17 cellular contexts compared by ENCODE assay signal in genomic region chr10:28963539-28964221, GRCh38.
A peak's percentile ranks its signal among the peaks of the same experiment; 100 is the strongest.
DNase-seq lines count a peak whose midpoint lies in the region; ATAC-seq, FAIRE-seq and TF ChIP-seq lines count a peak whose summit lies in the region.
"Had no signal": no experiment of that assay in that cellular context is flagged by ENCODE, and none has a peak within 500 bp of the region (broad histone marks: within the 10 kb centered on the region; RNA-seq: fewer than 3 reads in every experiment).

No MANE protein-coding gene starts in this region.

- BruUV-seq in K562 (replicated peaks; lab: Mats Ljungman, UMichigan): no TSS peak

- no peaks in the 10 kb centered on the region for H3K27me3 ChIP-seq in K562 (ENCODE audit: control insufficient read depth in 2 of 2, insufficient read depth in 2 of 2, low read length in 2 of 2)
- H3K27me3 ChIP-seq in WERI-Rb-1 (ENCODE audit: insufficient read depth, low read depth, severe bottlenecking): no peaks in the 10 kb centered on the region
- H3K27me3 ChIP-seq: BLaER1 treated with 17β-estradiol and CSF1 and Interleukin-3, amounts not matched to agents 10 nM and 100 nM had no signal

- WGBS in K562 (ENCODE audit: insufficient coverage, low coverage, missing lambda C conversion rate): 38% methylated on average over 5 of the region's 5 CpGs

- CTCF ChIA-PET in HEK293 (lab: Yijun Ruan, JAX): no interaction called here
- CTCF ChIA-PET in K562 (lab: Yijun Ruan, JAX; ENCODE audit: low intra/inter-chr PET ratio): no interaction called here

- H3K9me1 ChIP-seq in K562 (ENCODE audit: control insufficient read depth, insufficient read depth, low read length): no peaks in the 10 kb centered on the region

- intact Hi-C loops in K562 (cut with micrococcal nuclease): no loop called here

- in situ Hi-C loops in K562 (cut with MboI): no loop called here

- no peaks in the 10 kb centered on the region for H3K9me3 ChIP-seq in HEK293 (ENCODE audit: control insufficient read depth, insufficient read depth, low read depth, low read length)
- H3K9me3 ChIP-seq in K562 (replicated peaks; ENCODE audit: control insufficient read depth, insufficient read depth, low read depth, low read length): no peaks in the 10 kb centered on the region
- H3K9me3 ChIP-seq in WERI-Rb-1 (ENCODE audit: severe bottlenecking): no peaks in the 10 kb centered on the region

- DNase-seq in K562 (ENCODE audit: extremely low read depth in 1 of 4, low spot score in 3 of 4): no peak
- DNase-seq in fibroblast of pulmonary artery (ENCODE audit: low read depth): peak; percentile 27
- no peak for DNase-seq in WERI-Rb-1
- no peak for DNase-seq in globus pallidus (ENCODE audit: low spot score)
- DNase-seq in D341Med (ENCODE audit: low spot score): no peak
- DNase-seq: CD8-positive, alpha-beta T cell; COR-L47; GDM1; GM23248; H7 had no signal

- POLR2A ChIA-PET in HEK293 (lab: Yijun Ruan, JAX): no interaction called here
- POLR2A ChIA-PET in K562 (lab: Yijun Ruan, JAX): no interaction called here

- H3K27ac ChIP-seq in HEK293 (ENCODE audit: extremely low read depth, low read depth, low read length) (no peak overlapping the region), K562 (ENCODE audit: extremely low read depth, low read depth, low read length) (no peak overlapping the region), WERI-Rb-1 (no peak overlapping the region)
- H3K27ac ChIP-seq: BLaER1 treated with 17β-estradiol and CSF1 and Interleukin-3, amounts not matched to agents 10 nM and 100 nM; GM23248 had no signal

- H3K36me3 ChIP-seq in HEK293 (ENCODE audit: control insufficient read depth in 2 of 2, insufficient read depth in 1 of 2, low read length in 2 of 2) (no peaks in the 10 kb centered on the region), K562 (ENCODE audit: control insufficient read depth, insufficient read depth, low read length) (no peaks in the 10 kb centered on the region), WERI-Rb-1 (no peaks in the 10 kb centered on the region)
- H3K36me3 ChIP-seq: BLaER1 treated with 17β-estradiol and CSF1 and Interleukin-3, amounts not matched to agents 10 nM and 100 nM had no signal

- H3K79me2 ChIP-seq in K562 (ENCODE audit: control insufficient read depth, insufficient read depth, low read length): no peaks in the 10 kb centered on the region

- TF ChIP-seq EP300 in K562 (IDR thresholded peaks at IDR 0.05; ENCODE audit: low read length): no peak

- H2AFZ ChIP-seq in K562 (ENCODE audit: low read depth, low read length): no peak overlapping the region
- H2AFZ ChIP-seq: GM23248 had no signal

- H3K4me2 ChIP-seq in K562 (ENCODE audit: insufficient read depth, low read length): no peak overlapping the region
- H3K4me2 ChIP-seq: BLaER1 treated with 17β-estradiol and CSF1 and Interleukin-3, amounts not matched to agents 10 nM and 100 nM had no signal

- no peak for TF ChIP-seq RAD21 in K562 (CRISPR knock-in tag; conservative IDR thresholded peaks at IDR 0.05 in 1 of 2, IDR thresholded peaks at IDR 0.05 in 1 of 2)

- ATAC-seq in K562: no peak
- ATAC-seq: CD8-positive, alpha-beta T cell; HCT116; HepG2 had no signal

- H3K4me1 ChIP-seq in HEK293 (ENCODE audit: control insufficient read depth, insufficient read depth, low read length) (no peaks in the 10 kb centered on the region), K562 (replicated peaks in 1 of 2; ENCODE audit: control insufficient read depth in 2 of 2, insufficient read depth in 2 of 2, low read length in 2 of 2) (no peaks in the 10 kb centered on the region)

- no peak overlapping the region for H3K9ac ChIP-seq in K562 (ENCODE audit: insufficient read depth in 1 of 2, low read depth in 2 of 2, low read length in 2 of 2)
- H3K9ac ChIP-seq: BLaER1 treated with 17β-estradiol and CSF1 and Interleukin-3, amounts not matched to agents 10 nM and 100 nM; GM23248 had no signal

- FAIRE-seq in K562 (lab: Jason Lieb, UNC): no peak
- FAIRE-seq: D721Med, GM12892, GM18507, HepG2 had no signal

- H3K4me3 ChIP-seq in HEK293 (ENCODE audit: low read depth, low read length) (no peak overlapping the region), K562 (no peak overlapping the region), fibroblast of pulmonary artery (replicated peaks; ENCODE audit: low read depth, low read length) (no peak overlapping the region), WERI-Rb-1 (ENCODE audit: low read depth, low read length) (no peak overlapping the region)
- H3K4me3 ChIP-seq: BLaER1 treated with 17β-estradiol and CSF1 and Interleukin-3, amounts not matched to agents 10 nM and 100 nM; GM23248 had no signal

- no peak for TF ChIP-seq POLR2A in K562 (conservative IDR thresholded peaks at IDR 0.05)

- no peaks in the 10 kb centered on the region for H4K20me1 ChIP-seq in K562 (replicated peaks; ENCODE audit: control insufficient read depth, insufficient read depth, low read length)
- H4K20me1 ChIP-seq: BLaER1 treated with 17β-estradiol and CSF1 and Interleukin-3, amounts not matched to agents 10 nM and 100 nM had no signal

- TF ChIP-seq CTCF in HEK293 (tag by site-specific recombination; IDR thresholded peaks at IDR 0.05) (no peak), K562 (IDR thresholded peaks at IDR 0.05 in 2 of 3, conservative IDR thresholded peaks at IDR 0.05 in 1 of 3; ENCODE audit: insufficient read depth in 2 of 3, low read depth in 1 of 3, low read length in 3 of 3) (no peak), fibroblast of pulmonary artery (IDR thresholded peaks at IDR 0.05; ENCODE audit: low read length, missing control alignments) (no peak), WERI-Rb-1 (IDR thresholded peaks at IDR 0.05; ENCODE audit: low read depth, low read length) (no peak)

TF ChIP-seq in HEK293, 187 proteins besides CTCF, POLR2A, EP300 and RAD21:
- TF ChIP-seq TRIM28 (IDR thresholded peaks at IDR 0.05; ENCODE audit: borderline replicate concordance, low read length) (no peak), ZNF341 (tag by site-specific recombination; IDR thresholded peaks at IDR 0.05; ENCODE audit: low read depth) (peak; percentile 40)

TF ChIP-seq in K562, 482 proteins besides CTCF, POLR2A, EP300 and RAD21:
- no peak for TF ChIP-seq XRCC5 (IDR thresholded peaks at IDR 0.05; ENCODE audit: low read depth, low read length)
- peak; percentile 96 for TF ChIP-seq ZNF224 (CRISPR knock-in tag; IDR thresholded peaks at IDR 0.05)
TF ChIP-seq in K562: peak in this region for 1.
